In genomic region chr12:124819080-124819479, GRCh38 we compare ENCODE assay signal across 22 cellular contexts.
"Had no signal": no experiment of that assay in that cellular context is flagged by ENCODE, and none has a peak within 500 bp of the region (broad histone marks: within the 10 kb centered on the region; RNA-seq: fewer than 3 reads in every experiment).

No MANE protein-coding gene starts in this region.

- H3K9me3 ChIP-seq: gastrocnemius medialis, pancreas, sigmoid colon, stomach, thyroid gland, vagina had no signal

- H3K36me3 ChIP-seq: gastrocnemius medialis, pancreas, thyroid gland, vagina had no signal

- H3K4me3 ChIP-seq: dorsolateral prefrontal cortex, gastrocnemius medialis, hepatocyte, pancreas, sigmoid colon, stomach, thyroid gland, vagina had no signal

- H3K27me3 ChIP-seq: dorsolateral prefrontal cortex, gastrocnemius medialis, hepatocyte, pancreas, sigmoid colon, stomach, thyroid gland, vagina had no signal

- H3K4me1 ChIP-seq: gastrocnemius medialis, pancreas, sigmoid colon, thyroid gland, vagina had no signal

- DNase-seq: dorsolateral prefrontal cortex; effector CD4-positive, alpha-beta T cell; foreskin fibroblast; gastrocnemius medialis; head of caudate nucleus; kidney; mesendoderm; midbrain; naive thymus-derived CD4-positive, alpha-beta T cell; nephron progenitor cell; occipital lobe; pancreas; sigmoid colon; stimulated activated CD4-positive, alpha-beta T cell treated with anti-CD3 and anti-CD28 coated beads, Interleukin-2, amount 100 ng/mL, for 24 hours; stimulated activated CD4-positive, alpha-beta T cell treated with anti-CD3 and anti-CD28 coated beads, Interleukin-4, amount 100 ng/mL, for 24 hours; stimulated activated naive CD4-positive, alpha-beta T cell treated with Interleukin-2 at 50 U/mL for 16 hours; stomach; thyroid gland had no signal

- H2AFZ ChIP-seq: hepatocyte had no signal

- H3K4me2 ChIP-seq: hepatocyte had no signal

- ATAC-seq: esophagus mucosa; gastrocnemius medialis; naive thymus-derived CD4-positive, alpha-beta T cell; pancreas; stimulated activated effector memory CD8-positive, alpha-beta T cell treated with anti-CD3 and anti-CD28 coated beads, Interleukin-12 subunit alpha, Interleukin-12 subunit beta, amount 100 ng/mL, for 72 hours had no signal

- H3K27ac ChIP-seq: gastrocnemius medialis, hepatocyte, pancreas, sigmoid colon, stomach, thyroid gland, vagina had no signal
